Comparison of ENCODE assay signal across 9 cellular contexts in the genomic region with DNA sequence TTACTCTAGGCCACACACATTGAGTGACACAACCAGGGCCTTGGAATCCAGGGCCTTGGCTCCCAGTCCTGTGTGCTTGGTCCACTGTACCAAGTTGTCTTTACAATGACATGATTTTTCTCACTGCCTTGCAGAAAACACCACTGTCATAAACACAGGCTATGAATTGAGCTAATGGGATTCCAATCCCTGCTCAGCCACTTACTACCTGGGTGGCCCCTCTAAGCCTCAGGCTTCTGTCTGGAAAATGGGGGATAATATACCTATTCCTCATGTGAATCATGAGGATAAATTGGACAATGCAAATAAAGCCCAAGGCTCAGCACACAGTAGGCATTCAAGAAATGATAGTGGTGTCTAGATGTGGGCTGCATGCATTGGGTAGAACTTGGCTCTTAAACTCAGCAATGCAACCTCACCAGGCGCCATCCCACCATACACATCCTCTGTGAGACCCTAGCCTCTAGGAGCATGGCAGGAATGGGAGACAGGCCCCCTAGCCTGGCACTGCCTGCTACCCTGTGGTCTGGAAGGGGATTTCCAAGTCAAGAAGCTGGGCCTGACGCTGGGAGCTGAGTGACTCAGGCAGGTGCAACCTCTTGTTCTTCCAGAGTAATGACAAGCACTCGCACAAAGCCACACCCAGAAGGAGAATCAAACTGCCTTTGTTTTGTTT. TPM values are rescaled to one million over a fixed set of nuclear protein-coding genes. Genes with fewer than 3 reads are reported as not detected.
DNase-seq lines count a peak whose midpoint lies in the region; ATAC-seq, FAIRE-seq and TF ChIP-seq lines count a peak whose summit lies in the region.
"Had no signal": no experiment of that assay in that cellular context is flagged by ENCODE, and none has a peak within 500 bp of the region (broad histone marks: within the 10 kb centered on the region; RNA-seq: fewer than 3 reads in every experiment).

No MANE protein-coding gene starts in this region.

- DNase-seq in bronchial epithelial cell (ENCODE audit: low read depth) (peak; percentile 95), spleen (peak; percentile 74), Ammon's horn (ENCODE audit: low spot score) (no peak), GM23338 (ENCODE audit: low spot score) (no peak), HuH-7.5 (ENCODE audit: low spot score) (no peak)

- H3K36me3 Mint-ChIP-seq in T-helper 1 cell treated with Interleukin-12 subunit alpha and Interleukin-12 subunit beta and Interleukin-4 antibody, amounts not matched to agents 30 μg/mL and 1 μg/mL, for 36 hours (ENCODE audit: low read depth), result peaks cover 31% of the 10 kb centered on the region
- H3K36me3 Mint-ChIP-seq in GM23338 (ENCODE audit: low read depth), result no peaks in the 10 kb centered on the region

- peaks cover 3% of the 10 kb centered on the region; the same call in 1 of the 2 replicates for H3F3A ChIP-seq in GM23338 (replicated peaks; ENCODE audit: low read depth)

- no peaks in the 10 kb centered on the region for H3K9me2 ChIP-seq in GM23338 (ENCODE audit: insufficient read depth)

- H3K9me3 ChIP-seq in spleen, result no peaks in the 10 kb centered on the region

- H3K27ac ChIP-seq in spleen (peak overlapping the region; percentile 49 to 100 (median 98)), GM23338 (ENCODE audit: low read depth) (no peak overlapping the region)

- intact Hi-C loops in spleen (cut with DNase I; ENCODE audit: low total_unique reads), result no loop called here

- no peaks in the 10 kb centered on the region for H3K27me3 Mint-ChIP-seq in T-helper 1 cell treated with Interleukin-12 subunit alpha and Interleukin-12 subunit beta and Interleukin-4 antibody, amounts not matched to agents 30 μg/mL and 1 μg/mL, for 36 hours (ENCODE audit: low read depth)
- peaks cover 11% of the 10 kb centered on the region for H3K27me3 Mint-ChIP-seq in GM23338 (ENCODE audit: insufficient read depth, low read depth, poor library complexity)

- ATAC-seq in GM21786 (IDR thresholded peaks at IDR 0.05; ENCODE audit: unreplicated experiment), result no peak
- ATAC-seq in GM23338, result no peak

- peak overlapping the region; percentile 82 for H3K4me3 Mint-ChIP-seq in T-helper 1 cell treated with Interleukin-12 subunit alpha and Interleukin-12 subunit beta and Interleukin-4 antibody, amounts not matched to agents 30 μg/mL and 1 μg/mL, for 36 hours
- H3K4me3 Mint-ChIP-seq in GM23338, result no peak overlapping the region; the same call in 2 of the 3 replicates

- H3K79me2 ChIP-seq in GM23338 (replicated peaks; ENCODE audit: insufficient read depth), result peaks cover 11% of the 10 kb centered on the region; the same call in 1 of the 2 replicates

- H3K9me3 Mint-ChIP-seq in T-helper 1 cell treated with Interleukin-12 subunit alpha and Interleukin-12 subunit beta and Interleukin-4 antibody, amounts not matched to agents 30 μg/mL and 1 μg/mL, for 36 hours, result no peaks in the 10 kb centered on the region
- no peaks in the 10 kb centered on the region for H3K9me3 Mint-ChIP-seq in GM23338

- peaks cover 72% of the 10 kb centered on the region for H3K4me1 Mint-ChIP-seq in T-helper 1 cell treated with Interleukin-12 subunit alpha and Interleukin-12 subunit beta and Interleukin-4 antibody, amounts not matched to agents 30 μg/mL and 1 μg/mL, for 36 hours (ENCODE audit: low read depth)
- peaks cover 19% of the 10 kb centered on the region for H3K4me1 Mint-ChIP-seq in GM23338

- H3K4me2 ChIP-seq in GM23338, result no peak overlapping the region

- TF ChIP-seq CTCF in bronchial epithelial cell (IDR thresholded peaks at IDR 0.05; ENCODE audit: insufficient read depth, low read length, severe bottlenecking), result no peak
- no peak for TF ChIP-seq CTCF in spleen (IDR thresholded peaks at IDR 0.05 in 8 of 11, conservative IDR thresholded peaks at IDR 0.05 in 3 of 11)
- TF ChIP-seq CTCF in GM23338 (conservative IDR thresholded peaks at IDR 0.05; ENCODE audit: low read depth in 2 of 2), result no peak

- 0 out of 2 replicates have a peak, but pooled peaks cover 2% of the 10 kb centered on the region for H4K20me1 ChIP-seq in GM23338 (replicated peaks; ENCODE audit: insufficient read depth)

- no peak overlapping the region for H2AFZ ChIP-seq in GM23338

- H3K27me3 ChIP-seq in bronchial epithelial cell (ENCODE audit: control insufficient read depth, insufficient read depth, low read length), result no peaks in the 10 kb centered on the region
- H3K27me3 ChIP-seq in spleen (replicated peaks in 1 of 7), result no peaks in the 10 kb centered on the region
- 0 out of 2 replicates have a peak, but pooled peaks cover 3% of the 10 kb centered on the region for H3K27me3 ChIP-seq in GM23338 (ENCODE audit: insufficient read depth)

- H3K4me1 ChIP-seq in spleen (peaks cover 62 to 94% (median 85%) of the 10 kb centered on the region in 6 donors), GM23338 (ENCODE audit: insufficient read depth) (peaks cover 17% of the 10 kb centered on the region)

- no peak overlapping the region for H3K4me3 ChIP-seq in bronchial epithelial cell (ENCODE audit: low read depth, low read length)
- H3K4me3 ChIP-seq in spleen, result no peak overlapping the region
- H3K4me3 ChIP-seq in GM23338, result no peak overlapping the region

- peaks cover 3% of the 10 kb centered on the region for H3K36me3 ChIP-seq in bronchial epithelial cell (ENCODE audit: control insufficient read depth, insufficient read depth, low read length)
- peaks cover 0 to 13% (median 2%) of the 10 kb centered on the region in 6 donors for H3K36me3 ChIP-seq in spleen
- no peaks in the 10 kb centered on the region for H3K36me3 ChIP-seq in GM23338 (ENCODE audit: insufficient read depth)

- FAIRE-seq in bronchial epithelial cell (lab: Jason Lieb, UNC), result peak; percentile 66
- FAIRE-seq: islet of Langerhans had no signal

- 58 to 67% (median 63%) methylated on average over 3 of the region's 3 CpGs for WGBS in spleen, 5 donors

- H3K27ac Mint-ChIP-seq in T-helper 1 cell treated with Interleukin-12 subunit alpha and Interleukin-12 subunit beta and Interleukin-4 antibody, amounts not matched to agents 30 μg/mL and 1 μg/mL, for 36 hours, result peak overlapping the region; percentile 84
- H3K27ac Mint-ChIP-seq in GM23338, result no peak overlapping the region

- TF ChIP-seq POLR2A in GM19193 (IDR thresholded peaks at IDR 0.05; ENCODE audit: extremely low read depth, insufficient read depth, insufficient read length) (peak; percentile 18), spleen (IDR thresholded peaks at IDR 0.05) (no peak)

TF ChIP-seq in GM23338, 12 proteins besides CTCF, POLR2A, EP300 and RAD21 (continues in another document):
- TF ChIP-seq REST (IDR thresholded peaks at IDR 0.05; ENCODE audit: unreplicated experiment) (no peak), POLR2AphosphoS5 (IDR thresholded peaks at IDR 0.05; ENCODE audit: low read depth) (no peak), ZNF331 (CRISPR knock-in tag; IDR thresholded peaks at IDR 0.05; ENCODE audit: low read depth) (no peak), STAT1 (IDR thresholded peaks at IDR 0.05; ENCODE audit: unreplicated experiment) (no peak)

RNA-seq across cellular contexts. Expression of gene TNIP1, which starts 2.3 kb away (rescaled TPM):
- total RNA-seq in bronchial epithelial cell (65.6 and 75.3 TPM in 2 replicates), spleen (100 to 1,000 TPM; 179 to 260 (median 218) TPM)
- polyA plus RNA-seq in spleen (100 to 1,000 TPM in 1 of 3 donors, 10 to 100 TPM in 2; 67.7 to 149 (median 95.9) TPM), GM23338 (2016; fragmentation: Nextera tagmentation; extraction: Ambion mirVana) (10.3 and 12.2 TPM in 2 replicates)
- 29.6 and 35.8 TPM in 2 replicates for total RNA-seq in GM23338 (2014; rRNA removed; shearing (Covaris generic))

Comparison
In these comparisons a context has a peak if more than half of its experiments do, and no peak if none do; other contexts are left out.
1. DNase-seq: peak in bronchial epithelial cell (single experiment) and spleen (single experiment); none in Ammon's horn (single experiment), GM23338 (single experiment) and HuH-7.5 (single experiment).